8 cellular contexts compared by ENCODE assay signal in genomic region chr3:197736491-197737318, GRCh38. TPM values are rescaled to one million over a fixed set of nuclear protein-coding genes. Genes with fewer than 3 reads are reported as not detected.
DNase-seq lines count a peak whose midpoint lies in the region; ATAC-seq and TF ChIP-seq lines count a peak whose summit lies in the region.

Gene RUBCN, minus strand, starts transcription at chr3:197736904. Its CDS starts 185 bp downstream, at chr3:197736719.

- WGBS in esophagus muscularis mucosa: under 1% methylated on average over 65 of the region's 92 CpGs

- H3K9me3 ChIP-seq in KOPT-K1 (ENCODE audit: insufficient read depth, low read length, poor library complexity, severe bottlenecking) (no peaks in the 10 kb centered on the region), Peyer's patch (no peaks in the 10 kb centered on the region), esophagus muscularis mucosa (no peaks in the 10 kb centered on the region), muscle layer of duodenum (ENCODE audit: control insufficient read depth in 1 of 2, low read length in 2 of 2) (no peaks in the 10 kb centered on the region)

- peak; percentile 99 for DNase-seq in DMS79 treated with DMSO at 0.1 percent for 48 hours (lab: John Stamatoyannopoulos, UW)
- DNase-seq in Peyer's patch: peak; percentile 95 to 98 (median 97)
- DNase-seq in activated T-cell treated with anti-CD3 and anti-CD28 coated beads, Interleukin-2, amount 50 U/mL, for 48 hours: peak; percentile 94 to 96
- peak; percentile 99 for DNase-seq in esophagus muscularis mucosa (ENCODE audit: extremely low spot score)
- DNase-seq in stimulated activated CD8-positive, alpha-beta memory T cell treated with anti-CD3 and anti-CD28 coated beads, Interleukin-7, amount 100 ng/mL, for 24 hours (ENCODE audit: low read depth): peak; percentile 87

- H3K27ac ChIP-seq in KOPT-K1 (ENCODE audit: low read depth, low read length, poor library complexity, severe bottlenecking) (peak within 1 kb of the TSS; percentile 65), Peyer's patch (peak within 1 kb of the TSS; percentile 81 to 95 (median 88)), esophagus muscularis mucosa (replicated peaks in 1 of 4) (peak within 1 kb of the TSS; percentile 89 to 95 (median 92)), muscle layer of duodenum (ENCODE audit: low read length) (peak within 1 kb of the TSS; percentile 77)

- ATAC-seq in GM21786 (IDR thresholded peaks at IDR 0.05; ENCODE audit: unreplicated experiment): peak; percentile 81

- intact Hi-C loops in esophagus muscularis mucosa (cut with DNase I): no loop called here

- no peaks in the 10 kb centered on the region for H3K36me3 ChIP-seq in KOPT-K1 (ENCODE audit: insufficient read depth, low read length)
- no peaks in the 10 kb centered on the region for H3K36me3 ChIP-seq in Peyer's patch
- H3K36me3 ChIP-seq in esophagus muscularis mucosa: no peaks in the 10 kb centered on the region
- no peaks in the 10 kb centered on the region for H3K36me3 ChIP-seq in muscle layer of duodenum (ENCODE audit: control insufficient read depth in 1 of 2, insufficient read depth in 2 of 2, low read length in 2 of 2)

- TF ChIP-seq CTCF in Peyer's patch (IDR thresholded peaks at IDR 0.05): peak in 1 of 6 experiments; percentile 7
- peak in 1 of 3 experiments; percentile 10 for TF ChIP-seq CTCF in esophagus muscularis mucosa (IDR thresholded peaks at IDR 0.05)

- TF ChIP-seq POLR2A in Peyer's patch (IDR thresholded peaks at IDR 0.05) (peak; percentile 72 to 76), esophagus muscularis mucosa (IDR thresholded peaks at IDR 0.05; ENCODE audit: low read depth) (peak; percentile 81)

- peaks cover 0 to 18% (median 10%) of the 10 kb centered on the region in 4 donors for H3K4me1 ChIP-seq in Peyer's patch
- peaks cover 17 to 32% (median 28%) of the 10 kb centered on the region in 4 donors for H3K4me1 ChIP-seq in esophagus muscularis mucosa
- peaks cover 5 to 20% of the 10 kb centered on the region in 2 donors for H3K4me1 ChIP-seq in muscle layer of duodenum (ENCODE audit: control insufficient read depth in 1 of 2, insufficient read depth in 2 of 2, low read length in 2 of 2)

- H3K27me3 ChIP-seq in Peyer's patch: no peaks in the 10 kb centered on the region
- H3K27me3 ChIP-seq in esophagus muscularis mucosa: no peaks in the 10 kb centered on the region
- no peaks in the 10 kb centered on the region for H3K27me3 ChIP-seq in muscle layer of duodenum (ENCODE audit: low read depth, low read length)

- no peak for TF ChIP-seq EP300 in esophagus muscularis mucosa (IDR thresholded peaks at IDR 0.05)

- H3K4me3 ChIP-seq in Peyer's patch (peak within 1 kb of the TSS; percentile 74 to 94 (median 82)), esophagus muscularis mucosa (peak within 1 kb of the TSS; percentile 81 to 98 (median 96)), muscle layer of duodenum (ENCODE audit: low read depth in 1 of 2, low read length in 2 of 2) (peak within 1 kb of the TSS; percentile 90 to 93)

RNA-seq across cellular contexts. Expression of gene RUBCN, which starts in this region (rescaled TPM):
- total RNA-seq in Peyer's patch (100 to 1,000 TPM in 1 of 4 donors, 10 to 100 TPM in 3; 45.4 to 113 (median 48.2) TPM), esophagus muscularis mucosa (10 to 100 TPM; 45.7 to 76.7 (median 69.8) TPM)

Comparison
In these comparisons a context has a peak if more than half of its experiments do, and no peak if none do; other contexts are left out.
1. Peak in every context shown above with its lines: DNase-seq, ATAC-seq, H3K4me3 ChIP-seq and H3K27ac ChIP-seq.